9 cellular contexts compared by ENCODE assay signal in the genomic region with DNA sequence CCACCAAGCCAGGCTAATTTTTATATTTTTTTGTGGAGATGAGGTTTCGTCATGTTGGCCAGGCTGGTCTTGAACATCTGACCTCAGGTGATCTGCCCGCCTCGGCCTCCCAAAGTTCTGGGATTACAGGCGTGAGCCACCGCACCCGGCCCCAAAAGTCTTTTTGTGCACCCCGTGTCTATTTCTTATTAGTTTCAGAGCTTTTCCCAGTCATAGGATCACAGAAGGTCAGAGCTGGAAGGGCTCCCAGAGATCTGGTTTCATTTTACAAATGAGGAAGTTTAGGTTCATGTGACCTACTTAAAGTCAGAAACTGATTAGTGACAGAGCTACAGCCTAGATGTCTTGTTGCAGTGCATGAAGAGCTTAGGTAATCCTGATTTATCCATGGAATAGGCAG. TPM values are rescaled to one million over a fixed set of nuclear protein-coding genes. Genes with fewer than 3 reads are reported as not detected.
DNase-seq lines count a peak whose midpoint lies in the region; ATAC-seq and TF ChIP-seq lines count a peak whose summit lies in the region.
"Had no signal": no experiment of that assay in that cellular context is flagged by ENCODE, and none has a peak within 500 bp of the region (broad histone marks: within the 10 kb centered on the region; RNA-seq: fewer than 3 reads in every experiment).

No MANE protein-coding gene starts in this region.

- H3K9me3 ChIP-seq in vagina: no peaks in the 10 kb centered on the region

- no peak for TF ChIP-seq POLR2A in vagina (IDR thresholded peaks at IDR 0.05)

- no peak for DNase-seq in Right ventricle myocardium superior
- DNase-seq in cardiac septum (ENCODE audit: low spot score): no peak
- DNase-seq in activated B cell treated with CpG ODN at 0.5 μM for 24 hours: no peak
- DNase-seq in medulla oblongata (ENCODE audit: extremely low spot score): peak; percentile 79
- DNase-seq in vagina (ENCODE audit: extremely low spot score in 2 of 2): no peak
- no peak for DNase-seq in activated naive CD4-positive, alpha-beta T cell treated with anti-CD3 and anti-CD28 coated beads, Interleukin-2, amount 50 U/mL, for 16 hours
- DNase-seq in activated gamma-delta T cell (lab: John Stamatoyannopoulos, UW): no peak

- POLR2A ChIA-PET in activated B cell treated with CpG ODN at 0.5 μM for 24 hours (lab: Charles Lee): interaction anchor here (0.6 to 4.1 kb wide), 8 partner anchors 9 to 54 kb away, joined by 3 to 67 read pairs (median 10); no protein-coding TSS in a partner anchor

- H3K4me3 ChIP-seq in vagina: no peak overlapping the region

- peaks cover 47% of the 10 kb centered on the region for H3K4me1 Mint-ChIP-seq in activated B cell treated with CpG ODN at 0.5 μM for 24 hours

- H3K27ac Mint-ChIP-seq in activated B cell treated with CpG ODN at 0.5 μM for 24 hours: peak overlapping the region; percentile 93

- no peaks in the 10 kb centered on the region for H3K36me3 ChIP-seq in vagina

- H3K4me3 Mint-ChIP-seq in activated B cell treated with CpG ODN at 0.5 μM for 24 hours: peak overlapping the region; percentile 82

- H3K27ac ChIP-seq in vagina: peak overlapping the region; percentile 98

- H3K27me3 Mint-ChIP-seq in activated B cell treated with CpG ODN at 0.5 μM for 24 hours: no peaks in the 10 kb centered on the region

- peaks cover 5% of the 10 kb centered on the region for H3K36me3 Mint-ChIP-seq in activated B cell treated with CpG ODN at 0.5 μM for 24 hours (ENCODE audit: low read depth)

- H3K9me3 Mint-ChIP-seq in activated B cell treated with CpG ODN at 0.5 μM for 24 hours: no peaks in the 10 kb centered on the region

- CTCF ChIA-PET in activated B cell treated with CpG ODN at 0.5 μM for 24 hours (lab: Charles Lee): interaction anchor here (0.7 to 3.6 kb wide), 5 partner anchors 9 to 97 kb away, joined by 3 to 30 read pairs (median 10); no protein-coding TSS in a partner anchor

- no peaks in the 10 kb centered on the region for H3K27me3 ChIP-seq in vagina

- H3K4me1 ChIP-seq in vagina: peaks cover 46% of the 10 kb centered on the region

- intact Hi-C loops in Right ventricle myocardium superior (cut with DNase I): loop anchor here (5.0 kb wide), 1 partner anchor 60 kb away; no protein-coding TSS in a partner anchor
- intact Hi-C loops in cardiac septum (cut with DNase I): loop anchor here (5.0 kb wide), 1 partner anchor 60 kb away; no protein-coding TSS in a partner anchor
- intact Hi-C loops in activated B cell treated with CpG ODN at 0.5 μM for 24 hours (cut with micrococcal nuclease): loop anchor here (5.0 kb wide), 2 partner anchors 55 to 1420 kb away; a partner anchor contains a TSS
- intact Hi-C loops in vagina (cut with DNase I): no loop called here

- peak; percentile 51 for ATAC-seq in Right ventricle myocardium superior (ENCODE audit: poor library complexity)
- no peak for ATAC-seq in activated B cell treated with CpG ODN at 0.5 μM for 24 hours (ENCODE audit: low read depth)
- no peak for ATAC-seq in GM18870 (IDR thresholded peaks at IDR 0.05; ENCODE audit: unreplicated experiment)
- ATAC-seq: Panc1 had no signal

- no peak for TF ChIP-seq CTCF in activated B cell treated with CpG ODN at 0.5 μM for 24 hours (IDR thresholded peaks at IDR 0.05)
- TF ChIP-seq CTCF in vagina (IDR thresholded peaks at IDR 0.05): no peak

RNA-seq across cellular contexts. Expression of a gene that starts 1.6 kb away (rescaled TPM):
- total RNA-seq in Right ventricle myocardium superior (7.7 TPM), cardiac septum (7.7 TPM), activated B cell treated with CpG ODN at 0.5 μM for 24 hours (17.1 and 18.4 TPM in 2 replicates), vagina (34.1 TPM)
